In the genomic region with DNA sequence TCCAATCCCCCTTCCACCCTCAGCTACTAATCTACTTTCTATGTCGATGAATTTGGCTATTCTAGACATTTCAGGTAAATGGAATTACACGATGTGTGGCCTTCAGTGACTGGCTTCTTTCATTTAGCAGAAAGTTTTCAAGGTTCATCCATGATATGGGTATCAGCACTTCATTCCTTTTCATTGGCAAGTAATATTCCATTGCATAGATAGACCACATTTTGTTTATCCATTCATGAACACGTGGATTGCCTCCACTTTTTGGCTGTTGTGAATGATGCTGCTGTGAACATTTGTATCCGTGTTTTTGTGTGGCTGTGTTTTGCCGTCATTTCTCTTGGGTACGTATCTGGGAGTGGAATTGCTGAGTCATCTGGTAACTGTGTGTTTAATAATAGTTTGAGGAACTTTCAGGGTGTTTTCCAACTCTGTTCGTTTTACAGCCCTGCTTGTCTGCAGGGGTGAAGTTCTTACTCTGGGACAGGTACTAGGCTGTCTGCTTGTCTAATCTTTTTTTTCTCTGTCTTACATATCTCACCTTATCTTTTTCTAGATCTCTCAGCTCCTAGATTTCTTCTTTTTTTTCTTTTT, we compare ENCODE assay signal across 1 cellular context.
TF ChIP-seq lines count a peak whose summit lies in the region.

No MANE protein-coding gene starts in this region.

TF ChIP-seq in K562, 482 proteins besides CTCF, POLR2A, EP300 and RAD21 (continued from another document):
- TF ChIP-seq, protein P1, sequence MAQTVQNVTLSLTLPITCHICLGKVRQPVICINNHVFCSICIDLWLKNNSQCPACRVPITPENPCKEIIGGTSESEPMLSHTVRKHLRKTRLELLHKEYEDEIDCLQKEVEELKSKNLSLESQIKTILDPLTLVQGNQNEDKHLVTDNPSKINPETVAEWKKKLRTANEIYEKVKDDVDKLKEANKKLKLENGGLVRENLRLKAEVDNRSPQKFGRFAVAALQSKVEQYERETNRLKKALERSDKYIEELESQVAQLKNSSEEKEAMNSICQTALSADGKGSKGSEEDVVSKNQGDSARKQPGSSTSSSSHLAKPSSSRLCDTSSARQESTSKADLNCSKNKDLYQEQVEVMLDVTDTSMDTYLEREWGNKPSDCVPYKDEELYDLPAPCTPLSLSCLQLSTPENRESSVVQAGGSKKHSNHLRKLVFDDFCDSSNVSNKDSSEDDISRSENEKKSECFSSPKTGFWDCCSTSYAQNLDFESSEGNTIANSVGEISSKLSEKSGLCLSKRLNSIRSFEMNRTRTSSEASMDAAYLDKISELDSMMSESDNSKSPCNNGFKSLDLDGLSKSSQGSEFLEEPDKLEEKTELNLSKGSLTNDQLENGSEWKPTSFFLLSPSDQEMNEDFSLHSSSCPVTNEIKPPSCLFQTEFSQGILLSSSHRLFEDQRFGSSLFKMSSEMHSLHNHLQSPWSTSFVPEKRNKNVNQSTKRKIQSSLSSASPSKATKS (CRISPR knock-in tag; IDR thresholded peaks at IDR 0.05): no peak
- TF ChIP-seq CREBBP (IDR thresholded peaks at IDR 0.05; ENCODE audit: low read depth, low read length) (no peak), ESRRA (IDR thresholded peaks at IDR 0.05; ENCODE audit: borderline replicate concordance, low read depth) (no peak), BACH1 (tag; IDR thresholded peaks at IDR 0.05) (peak; percentile 43; the same call in 1 of the 2 replicates), RBM25 (IDR thresholded peaks at IDR 0.05; ENCODE audit: low read depth, low read length, severe bottlenecking) (peak; percentile 93), ZNF717 (CRISPR knock-in tag; IDR thresholded peaks at IDR 0.05) (no peak), DIDO1 (tag; IDR thresholded peaks at IDR 0.05; ENCODE audit: low read depth) (no peak), MAFG (tag; conservative IDR thresholded peaks at IDR 0.05) (peak; percentile 97), ETV1 (tag; conservative IDR thresholded peaks at IDR 0.05; ENCODE audit: low read depth) (no peak), KDM1A (IDR thresholded peaks at IDR 0.05) (peak; percentile 52 to 75; a peak in 2 of 4 replicates), CREM (IDR thresholded peaks at IDR 0.05; ENCODE audit: low read depth) (no peak), SMAD2 (IDR thresholded peaks at IDR 0.05; ENCODE audit: low read depth, low read length) (no peak), SMARCE1 (IDR thresholded peaks at IDR 0.05) (peak; percentile 47; the same call in 1 of the 2 replicates), CBX5 (IDR thresholded peaks at IDR 0.05; ENCODE audit: borderline replicate concordance, low read depth) (no peak), GATA2 (CRISPR knock-in tag; IDR thresholded peaks at IDR 0.05) (peak; percentile 30; the same call in 1 of the 2 replicates), JUN (IDR thresholded peaks at IDR 0.05; ENCODE audit: borderline replicate concordance, low read depth, low read length) (no peak), JUN (CRISPR knock-in tag; IDR thresholded peaks at IDR 0.05; ENCODE audit: borderline replicate concordance) (no peak), PRPF4 (IDR thresholded peaks at IDR 0.05; ENCODE audit: insufficient read depth, low read depth, low read length, poor library complexity, severe bottlenecking) (no peak), SOX6 (IDR thresholded peaks at IDR 0.05) (no peak), FOXJ2 (tag; IDR thresholded peaks at IDR 0.05) (0 out of 2 replicates have a peak, but pooled peaks have one; percentile 40), ADNP (tag; IDR thresholded peaks at IDR 0.05) (peak; percentile 87), CBFA2T2 (conservative IDR thresholded peaks at IDR 0.05) (no peak), RBBP5 (IDR thresholded peaks at IDR 0.05; ENCODE audit: borderline replicate concordance, insufficient read depth, low read length, poor library complexity, severe bottlenecking) (no peak), CAMTA2 (CRISPR knock-in tag; conservative IDR thresholded peaks at IDR 0.05) (no peak), DPF2 (IDR thresholded peaks at IDR 0.05) (peak; percentile 60), SUPT5H (IDR thresholded peaks at IDR 0.05) (no peak)
- TF ChIP-seq, protein P2, sequence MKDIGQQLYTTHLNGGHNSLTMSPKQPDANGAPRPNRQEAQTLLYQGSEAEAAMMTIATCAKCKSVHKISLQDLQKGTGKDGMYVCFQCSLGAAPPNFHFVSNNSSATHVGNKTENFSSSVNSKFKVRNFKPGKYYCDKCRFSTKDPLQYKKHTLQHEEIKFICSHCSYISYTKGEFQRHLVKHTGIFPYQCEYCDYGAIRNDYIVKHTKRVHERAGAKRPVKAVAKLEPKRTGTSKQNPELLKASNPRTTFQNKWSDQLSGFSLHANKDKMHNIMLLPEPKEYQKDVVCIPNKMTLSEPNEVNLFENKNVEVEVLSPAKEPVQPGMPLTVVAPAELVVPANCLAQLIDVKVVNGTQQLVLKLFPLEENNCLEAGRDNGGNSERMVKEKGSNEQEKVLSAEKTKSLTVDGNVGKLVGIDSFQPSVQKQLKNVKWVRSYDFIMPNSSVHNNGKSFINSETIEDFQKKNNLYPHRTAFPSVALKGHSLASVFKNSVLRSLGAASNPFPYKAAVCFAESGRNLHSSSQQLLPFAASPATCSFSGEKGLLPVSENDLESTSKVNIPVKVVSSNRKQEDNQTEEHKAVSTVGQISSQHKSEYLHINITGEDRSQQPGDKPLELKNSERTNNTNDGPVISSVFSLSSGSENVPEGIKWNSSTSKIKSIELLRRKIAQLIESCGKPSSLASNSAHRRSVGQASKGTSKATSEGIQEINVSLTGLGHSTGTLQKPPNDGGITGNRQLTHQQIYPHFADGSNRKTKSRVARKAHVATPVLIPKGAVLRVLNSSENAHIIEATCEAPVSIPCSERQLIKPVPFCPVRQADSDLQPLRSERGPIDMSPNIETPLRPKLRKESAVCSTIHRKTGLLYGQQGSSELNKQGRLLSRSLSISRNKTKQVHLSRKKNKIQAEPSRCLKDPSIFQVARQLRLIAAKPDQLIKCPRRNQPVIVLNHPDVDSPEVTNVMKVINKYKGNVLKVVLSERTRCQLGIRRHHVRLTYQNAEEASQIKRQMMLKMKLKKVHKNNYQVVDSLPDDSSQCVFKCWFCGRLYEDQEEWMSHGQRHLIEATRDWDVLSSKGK (CRISPR knock-in tag; IDR thresholded peaks at IDR 0.05): no peak
- TF ChIP-seq, protein P3, sequence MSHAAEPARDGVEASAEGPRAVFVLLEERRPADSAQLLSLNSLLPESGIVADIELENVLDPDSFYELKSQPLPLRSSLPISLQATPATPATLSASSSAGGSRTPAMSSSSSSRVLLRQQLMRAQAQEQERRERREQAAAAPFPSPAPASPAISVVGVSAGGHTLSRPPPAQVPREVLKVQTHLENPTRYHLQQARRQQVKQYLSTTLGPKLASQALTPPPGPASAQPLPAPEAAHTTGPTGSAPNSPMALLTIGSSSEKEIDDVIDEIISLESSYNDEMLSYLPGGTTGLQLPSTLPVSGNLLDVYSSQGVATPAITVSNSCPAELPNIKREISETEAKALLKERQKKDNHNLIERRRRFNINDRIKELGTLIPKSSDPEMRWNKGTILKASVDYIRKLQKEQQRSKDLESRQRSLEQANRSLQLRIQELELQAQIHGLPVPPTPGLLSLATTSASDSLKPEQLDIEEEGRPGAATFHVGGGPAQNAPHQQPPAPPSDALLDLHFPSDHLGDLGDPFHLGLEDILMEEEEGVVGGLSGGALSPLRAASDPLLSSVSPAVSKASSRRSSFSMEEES (CRISPR knock-in tag; IDR thresholded peaks at IDR 0.05): no peak
- TF ChIP-seq, protein P4, sequence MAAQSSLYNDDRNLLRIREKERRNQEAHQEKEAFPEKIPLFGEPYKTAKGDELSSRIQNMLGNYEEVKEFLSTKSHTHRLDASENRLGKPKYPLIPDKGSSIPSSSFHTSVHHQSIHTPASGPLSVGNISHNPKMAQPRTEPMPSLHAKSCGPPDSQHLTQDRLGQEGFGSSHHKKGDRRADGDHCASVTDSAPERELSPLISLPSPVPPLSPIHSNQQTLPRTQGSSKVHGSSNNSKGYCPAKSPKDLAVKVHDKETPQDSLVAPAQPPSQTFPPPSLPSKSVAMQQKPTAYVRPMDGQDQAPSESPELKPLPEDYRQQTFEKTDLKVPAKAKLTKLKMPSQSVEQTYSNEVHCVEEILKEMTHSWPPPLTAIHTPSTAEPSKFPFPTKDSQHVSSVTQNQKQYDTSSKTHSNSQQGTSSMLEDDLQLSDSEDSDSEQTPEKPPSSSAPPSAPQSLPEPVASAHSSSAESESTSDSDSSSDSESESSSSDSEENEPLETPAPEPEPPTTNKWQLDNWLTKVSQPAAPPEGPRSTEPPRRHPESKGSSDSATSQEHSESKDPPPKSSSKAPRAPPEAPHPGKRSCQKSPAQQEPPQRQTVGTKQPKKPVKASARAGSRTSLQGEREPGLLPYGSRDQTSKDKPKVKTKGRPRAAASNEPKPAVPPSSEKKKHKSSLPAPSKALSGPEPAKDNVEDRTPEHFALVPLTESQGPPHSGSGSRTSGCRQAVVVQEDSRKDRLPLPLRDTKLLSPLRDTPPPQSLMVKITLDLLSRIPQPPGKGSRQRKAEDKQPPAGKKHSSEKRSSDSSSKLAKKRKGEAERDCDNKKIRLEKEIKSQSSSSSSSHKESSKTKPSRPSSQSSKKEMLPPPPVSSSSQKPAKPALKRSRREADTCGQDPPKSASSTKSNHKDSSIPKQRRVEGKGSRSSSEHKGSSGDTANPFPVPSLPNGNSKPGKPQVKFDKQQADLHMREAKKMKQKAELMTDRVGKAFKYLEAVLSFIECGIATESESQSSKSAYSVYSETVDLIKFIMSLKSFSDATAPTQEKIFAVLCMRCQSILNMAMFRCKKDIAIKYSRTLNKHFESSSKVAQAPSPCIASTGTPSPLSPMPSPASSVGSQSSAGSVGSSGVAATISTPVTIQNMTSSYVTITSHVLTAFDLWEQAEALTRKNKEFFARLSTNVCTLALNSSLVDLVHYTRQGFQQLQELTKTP (IDR thresholded peaks at IDR 0.05; ENCODE audit: low read depth in 1 of 2, partially characterized antibody in 2 of 2): no peak
- TF ChIP-seq, protein P5, sequence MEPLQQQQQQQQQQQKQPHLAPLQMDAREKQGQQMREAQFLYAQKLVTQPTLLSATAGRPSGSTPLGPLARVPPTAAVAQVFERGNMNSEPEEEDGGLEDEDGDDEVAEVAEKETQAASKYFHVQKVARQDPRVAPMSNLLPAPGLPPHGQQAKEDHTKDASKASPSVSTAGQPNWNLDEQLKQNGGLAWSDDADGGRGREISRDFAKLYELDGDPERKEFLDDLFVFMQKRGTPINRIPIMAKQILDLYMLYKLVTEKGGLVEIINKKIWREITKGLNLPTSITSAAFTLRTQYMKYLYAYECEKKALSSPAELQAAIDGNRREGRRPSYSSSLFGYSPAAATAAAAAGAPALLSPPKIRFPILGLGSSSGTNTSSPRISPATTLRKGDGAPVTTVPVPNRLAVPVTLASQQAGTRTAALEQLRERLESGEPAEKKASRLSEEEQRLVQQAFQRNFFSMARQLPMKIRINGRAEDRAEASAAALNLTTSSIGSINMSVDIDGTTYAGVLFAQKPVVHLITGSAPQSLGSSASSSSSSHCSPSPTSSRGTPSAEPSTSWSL (CRISPR knock-in tag; IDR thresholded peaks at IDR 0.05; ENCODE audit: borderline replicate concordance): no peak
- TF ChIP-seq, protein P6, sequence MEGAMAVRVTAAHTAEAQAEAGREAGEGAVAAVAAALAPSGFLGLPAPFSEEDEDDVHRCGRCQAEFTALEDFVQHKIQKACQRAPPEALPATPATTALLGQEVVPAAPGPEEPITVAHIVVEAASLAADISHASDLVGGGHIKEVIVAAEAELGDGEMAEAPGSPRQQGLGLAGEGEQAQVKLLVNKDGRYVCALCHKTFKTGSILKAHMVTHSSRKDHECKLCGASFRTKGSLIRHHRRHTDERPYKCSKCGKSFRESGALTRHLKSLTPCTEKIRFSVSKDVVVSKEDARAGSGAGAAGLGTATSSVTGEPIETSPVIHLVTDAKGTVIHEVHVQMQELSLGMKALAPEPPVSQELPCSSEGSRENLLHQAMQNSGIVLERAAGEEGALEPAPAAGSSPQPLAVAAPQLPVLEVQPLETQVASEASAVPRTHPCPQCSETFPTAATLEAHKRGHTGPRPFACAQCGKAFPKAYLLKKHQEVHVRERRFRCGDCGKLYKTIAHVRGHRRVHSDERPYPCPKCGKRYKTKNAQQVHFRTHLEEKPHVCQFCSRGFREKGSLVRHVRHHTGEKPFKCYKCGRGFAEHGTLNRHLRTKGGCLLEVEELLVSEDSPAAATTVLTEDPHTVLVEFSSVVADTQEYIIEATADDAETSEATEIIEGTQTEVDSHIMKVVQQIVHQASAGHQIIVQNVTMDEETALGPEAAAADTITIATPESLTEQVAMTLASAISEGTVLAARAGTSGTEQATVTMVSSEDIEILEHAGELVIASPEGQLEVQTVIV (CRISPR knock-in tag; IDR thresholded peaks at IDR 0.05; ENCODE audit: borderline replicate concordance): no peak
- TF ChIP-seq, protein P7, sequence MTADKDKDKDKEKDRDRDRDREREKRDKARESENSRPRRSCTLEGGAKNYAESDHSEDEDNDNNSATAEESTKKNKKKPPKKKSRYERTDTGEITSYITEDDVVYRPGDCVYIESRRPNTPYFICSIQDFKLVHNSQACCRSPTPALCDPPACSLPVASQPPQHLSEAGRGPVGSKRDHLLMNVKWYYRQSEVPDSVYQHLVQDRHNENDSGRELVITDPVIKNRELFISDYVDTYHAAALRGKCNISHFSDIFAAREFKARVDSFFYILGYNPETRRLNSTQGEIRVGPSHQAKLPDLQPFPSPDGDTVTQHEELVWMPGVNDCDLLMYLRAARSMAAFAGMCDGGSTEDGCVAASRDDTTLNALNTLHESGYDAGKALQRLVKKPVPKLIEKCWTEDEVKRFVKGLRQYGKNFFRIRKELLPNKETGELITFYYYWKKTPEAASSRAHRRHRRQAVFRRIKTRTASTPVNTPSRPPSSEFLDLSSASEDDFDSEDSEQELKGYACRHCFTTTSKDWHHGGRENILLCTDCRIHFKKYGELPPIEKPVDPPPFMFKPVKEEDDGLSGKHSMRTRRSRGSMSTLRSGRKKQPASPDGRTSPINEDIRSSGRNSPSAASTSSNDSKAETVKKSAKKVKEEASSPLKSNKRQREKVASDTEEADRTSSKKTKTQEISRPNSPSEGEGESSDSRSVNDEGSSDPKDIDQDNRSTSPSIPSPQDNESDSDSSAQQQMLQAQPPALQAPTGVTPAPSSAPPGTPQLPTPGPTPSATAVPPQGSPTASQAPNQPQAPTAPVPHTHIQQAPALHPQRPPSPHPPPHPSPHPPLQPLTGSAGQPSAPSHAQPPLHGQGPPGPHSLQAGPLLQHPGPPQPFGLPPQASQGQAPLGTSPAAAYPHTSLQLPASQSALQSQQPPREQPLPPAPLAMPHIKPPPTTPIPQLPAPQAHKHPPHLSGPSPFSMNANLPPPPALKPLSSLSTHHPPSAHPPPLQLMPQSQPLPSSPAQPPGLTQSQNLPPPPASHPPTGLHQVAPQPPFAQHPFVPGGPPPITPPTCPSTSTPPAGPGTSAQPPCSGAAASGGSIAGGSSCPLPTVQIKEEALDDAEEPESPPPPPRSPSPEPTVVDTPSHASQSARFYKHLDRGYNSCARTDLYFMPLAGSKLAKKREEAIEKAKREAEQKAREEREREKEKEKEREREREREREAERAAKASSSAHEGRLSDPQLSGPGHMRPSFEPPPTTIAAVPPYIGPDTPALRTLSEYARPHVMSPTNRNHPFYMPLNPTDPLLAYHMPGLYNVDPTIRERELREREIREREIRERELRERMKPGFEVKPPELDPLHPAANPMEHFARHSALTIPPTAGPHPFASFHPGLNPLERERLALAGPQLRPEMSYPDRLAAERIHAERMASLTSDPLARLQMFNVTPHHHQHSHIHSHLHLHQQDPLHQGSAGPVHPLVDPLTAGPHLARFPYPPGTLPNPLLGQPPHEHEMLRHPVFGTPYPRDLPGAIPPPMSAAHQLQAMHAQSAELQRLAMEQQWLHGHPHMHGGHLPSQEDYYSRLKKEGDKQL (CRISPR knock-in tag; IDR thresholded peaks at IDR 0.05; ENCODE audit: borderline replicate concordance): no peak
TF ChIP-seq in K562: peak in this region for 25.
